8 cellular contexts compared by ENCODE assay signal in genomic region chr7:35694784-35695627, GRCh38. TPM values are rescaled to one million over a fixed set of nuclear protein-coding genes. Genes with fewer than 3 reads are reported as not detected.
DNase-seq lines count a peak whose midpoint lies in the region; ATAC-seq and TF ChIP-seq lines count a peak whose summit lies in the region.

Gene HERPUD2, minus strand, starts transcription at chr7:35695135. Its CDS starts 805 bp downstream, at chr7:35694330.

- no peaks in the 10 kb centered on the region for H3K9me3 Mint-ChIP-seq in activated naive CD8-positive, alpha-beta T cell (ENCODE audit: low read depth)

- H3K27me3 Mint-ChIP-seq in activated naive CD8-positive, alpha-beta T cell, result no peaks in the 10 kb centered on the region

- peak within 1 kb of the TSS; percentile 99 for H3K27ac Mint-ChIP-seq in activated naive CD8-positive, alpha-beta T cell

- peak within 1 kb of the TSS; percentile 93 for H3K4me3 ChIP-seq in GM12864 (ENCODE audit: low read depth, low read length)

- peaks cover 16% of the 10 kb centered on the region for H3K36me3 Mint-ChIP-seq in activated naive CD8-positive, alpha-beta T cell

- H3K27ac ChIP-seq in temporal lobe (ENCODE audit: low read depth, low read length), result peak within 1 kb of the TSS; percentile 86

- ATAC-seq in HG02678 (IDR thresholded peaks at IDR 0.05; ENCODE audit: unreplicated experiment) (peak; percentile 91), omental fat pad (ENCODE audit: low FRiP score) (peak; percentile 97)

- DNase-seq in GM12864 (ENCODE audit: low read depth) (peak; percentile 73), NCI-H1105 treated with DMSO at 0.1 percent for 48 hours (lab: John Stamatoyannopoulos, UW) (peak; percentile 88), SKM-1 treated with dmso at 0.1 percent for 144 hours (lab: John Stamatoyannopoulos, UW; ENCODE audit: unreplicated experiment) (peak; percentile 86), glomerular visceral epithelial cell (ENCODE audit: extremely low spot score) (peak; percentile 91), omental fat pad (ENCODE audit: low spot score) (peak; percentile 76)

- TF ChIP-seq CTCF in GM12864 (IDR thresholded peaks at IDR 0.05; ENCODE audit: low read depth, low read length, missing control alignments) (no peak), omental fat pad (IDR thresholded peaks at IDR 0.05) (no peak)

- H3K4me3 Mint-ChIP-seq in activated naive CD8-positive, alpha-beta T cell, result peak within 1 kb of the TSS; percentile 98

- peaks cover 61% of the 10 kb centered on the region for H3K4me1 Mint-ChIP-seq in activated naive CD8-positive, alpha-beta T cell (ENCODE audit: low read depth)

RNA-seq across cellular contexts. Expression of gene HERPUD2, which starts in this region (rescaled TPM):
- 10 to 100 TPM; 27.0 to 42.6 (median 35.8) TPM for total RNA-seq in omental fat pad
- total RNA-seq in temporal lobe, result 16.7 TPM

Comparison
In these comparisons a context has a peak if more than half of its experiments do, and no peak if none do; other contexts are left out.
1. Peak in every context shown above with its lines: DNase-seq, ATAC-seq, H3K4me3 ChIP-seq and H3K27ac ChIP-seq.